27 cellular contexts compared by ENCODE assay signal in genomic region chr20:36796117-36796516, GRCh38.
"Had no signal": no experiment of that assay in that cellular context is flagged by ENCODE, and none has a peak within 500 bp of the region (broad histone marks: within the 10 kb centered on the region; RNA-seq: fewer than 3 reads in every experiment).

No MANE protein-coding gene starts in this region.

- H3K27me3 ChIP-seq: dorsolateral prefrontal cortex, esophagus muscularis mucosa, foreskin keratinocyte, gastroesophageal sphincter, ovary, right lobe of liver, suprapubic skin, transverse colon, upper lobe of right lung, uterus had no signal

- H3K36me3 Mint-ChIP-seq: natural killer cell had no signal

- H3K4me3 ChIP-seq: dorsolateral prefrontal cortex, esophagus muscularis mucosa, gastroesophageal sphincter, lung, ovary, right lobe of liver, suprapubic skin, transverse colon, upper lobe of right lung, uterus had no signal

- H3K27me3 Mint-ChIP-seq: memory B cell; stimulated activated naive B cell treated with anti-CD40 and anti-IgM and Interleukin-4, amounts not matched to agents 10 μg/mL and 1 μg/mL and 100 μg/mL, for 72 hours; stimulated activated naive CD8-positive, alpha-beta T cell treated with anti-CD3 and anti-CD28 coated beads, Interleukin-15, Interleukin-2, amounts not matched to agents 100 ng/mL and 50 ng/mL, for 24 hours had no signal

- H3K4me3 Mint-ChIP-seq: immature natural killer cell; memory B cell; natural killer cell; stimulated activated naive B cell treated with anti-CD40 and anti-IgM and Interleukin-4, amounts not matched to agents 10 μg/mL and 1 μg/mL and 100 μg/mL, for 72 hours; stimulated activated naive CD8-positive, alpha-beta T cell treated with anti-CD3 and anti-CD28 coated beads, Interleukin-15, Interleukin-2, amounts not matched to agents 100 ng/mL and 50 ng/mL, for 24 hours had no signal

- H3K27ac ChIP-seq: epithelial cell of prostate, esophagus muscularis mucosa, foreskin keratinocyte, gastroesophageal sphincter, ovary, right lobe of liver, suprapubic skin, transverse colon, upper lobe of right lung, uterus had no signal

- H3K36me3 ChIP-seq: ovary, right lobe of liver, uterus had no signal

- H3K9me3 ChIP-seq: esophagus muscularis mucosa, gastroesophageal sphincter, ovary, right lobe of liver, suprapubic skin, transverse colon, upper lobe of right lung, uterus had no signal

- H3K27ac Mint-ChIP-seq: memory B cell; natural killer cell; stimulated activated naive CD8-positive, alpha-beta T cell treated with anti-CD3 and anti-CD28 coated beads, Interleukin-15, Interleukin-2, amounts not matched to agents 100 ng/mL and 50 ng/mL, for 24 hours had no signal

- DNase-seq: dorsolateral prefrontal cortex; effector CD4-positive, alpha-beta T cell; foreskin keratinocyte; hypothalamus; immature natural killer cell; islet precursor cell; kidney glomerular epithelial cell; left colon; natural killer cell; occipital lobe; ovary; retina; right lobe of liver; small intestine; stimulated activated CD4-positive, alpha-beta T cell treated with anti-CD3 and anti-CD28 coated beads, Interleukin-15, amount 100 ng/mL, for 24 hours; stimulated activated CD4-positive, alpha-beta T cell treated with anti-CD3 and anti-CD28 coated beads, Interleukin-2, amount 100 ng/mL, for 48 hours; stimulated activated naive B cell treated with anti-CD40 and anti-IgM and Interleukin-4, amounts not matched to agents 10 μg/mL and 1 μg/mL and 100 μg/mL, for 72 hours; transverse colon; upper lobe of right lung; uterus had no signal

- H3K9me3 Mint-ChIP-seq: immature natural killer cell; memory B cell; natural killer cell; stimulated activated naive B cell treated with anti-CD40 and anti-IgM and Interleukin-4, amounts not matched to agents 10 μg/mL and 1 μg/mL and 100 μg/mL, for 72 hours; stimulated activated naive CD8-positive, alpha-beta T cell treated with anti-CD3 and anti-CD28 coated beads, Interleukin-15, Interleukin-2, amounts not matched to agents 100 ng/mL and 50 ng/mL, for 24 hours had no signal

- ATAC-seq: foreskin keratinocyte; gastroesophageal sphincter; left colon; natural killer cell; right lobe of liver; stimulated activated naive B cell treated with anti-CD40 and anti-IgM and Interleukin-4, amounts not matched to agents 10 μg/mL and 1 μg/mL and 100 μg/mL, for 72 hours; upper lobe of right lung had no signal

- H3K4me1 ChIP-seq: foreskin keratinocyte, right lobe of liver, transverse colon, upper lobe of right lung, uterus had no signal
